Comparison of ENCODE assay signal across 8 cellular contexts in genomic region chr6:113858605-113859348, GRCh38. TPM values are rescaled to one million over a fixed set of nuclear protein-coding genes. Genes with fewer than 3 reads are reported as not detected.
A peak's percentile ranks its signal among the peaks of the same experiment; 100 is the strongest.
DNase-seq lines count a peak whose midpoint lies in the region; ATAC-seq and TF ChIP-seq lines count a peak whose summit lies in the region.

No MANE protein-coding gene starts in this region.

- in situ Hi-C loops in G401 (cut with HindIII; ENCODE audit: low sequenced_read_pairs): no loop called here

- intact Hi-C loops in activated naive CD4-positive, alpha-beta T cell treated with anti-CD3 and anti-CD28 coated beads for 36 hours (cut with micrococcal nuclease): loop anchor here (1.0 to 10.0 kb wide), 6 partner anchors 169 to 1678 kb away; no protein-coding TSS in a partner anchor

- peak; percentile 90 for ATAC-seq in gastroesophageal sphincter

- no peak for TF ChIP-seq EP300 in gastroesophageal sphincter (IDR thresholded peaks at IDR 0.05)
- no peak for TF ChIP-seq EP300 in suprapubic skin (IDR thresholded peaks at IDR 0.05)

- H3K27me3 ChIP-seq in SJCRH30 (no peaks in the 10 kb centered on the region), gastroesophageal sphincter (no peaks in the 10 kb centered on the region), suprapubic skin (no peaks in the 10 kb centered on the region)

- no peak overlapping the region for H3K27ac Mint-ChIP-seq in activated naive CD4-positive, alpha-beta T cell treated with anti-CD3 and anti-CD28 coated beads for 36 hours

- H3K27ac ChIP-seq in SJCRH30 (peak overlapping the region; percentile 99), gastroesophageal sphincter (peak overlapping the region; percentile 84 to 95 (median 92)), suprapubic skin (peak overlapping the region; percentile 92)

- H3K4me3 ChIP-seq in SJCRH30: peak overlapping the region; percentile 98
- peak overlapping the region; percentile 59 to 71 for H3K4me3 ChIP-seq in gastroesophageal sphincter
- H3K4me3 ChIP-seq in suprapubic skin: peak overlapping the region; percentile 75

- H3K4me1 Mint-ChIP-seq in activated naive CD4-positive, alpha-beta T cell treated with anti-CD3 and anti-CD28 coated beads for 36 hours (ENCODE audit: low read depth): peaks cover 24% of the 10 kb centered on the region

- peaks cover 2% of the 10 kb centered on the region for H3K36me3 Mint-ChIP-seq in activated naive CD4-positive, alpha-beta T cell treated with anti-CD3 and anti-CD28 coated beads for 36 hours (ENCODE audit: low read depth)

- peaks cover 36% of the 10 kb centered on the region for H3K27me3 Mint-ChIP-seq in activated naive CD4-positive, alpha-beta T cell treated with anti-CD3 and anti-CD28 coated beads for 36 hours (ENCODE audit: low read depth)

- CTCF ChIA-PET in activated naive CD4-positive, alpha-beta T cell treated with anti-CD3 and anti-CD28 coated beads for 36 hours (lab: Charles Lee): interaction anchor here (0.6 to 1.4 kb wide), 16 partner anchors 9 to 1680 kb away, joined by 3 to 7 read pairs (median 3); no protein-coding TSS in a partner anchor

- 0% methylated on average over 1 to 6 of the region's 59 CpGs for WGBS in gastroesophageal sphincter (ENCODE audit: low coverage in 1 of 2), 2 donors
- under 1% methylated on average over 32 of the region's 59 CpGs for WGBS in suprapubic skin

- peaks cover 22% of the 10 kb centered on the region for H3K36me3 ChIP-seq in SJCRH30
- H3K36me3 ChIP-seq in gastroesophageal sphincter: no peaks in the 10 kb centered on the region
- H3K36me3 ChIP-seq in suprapubic skin: no peaks in the 10 kb centered on the region

- H3K4me3 Mint-ChIP-seq in activated naive CD4-positive, alpha-beta T cell treated with anti-CD3 and anti-CD28 coated beads for 36 hours: peak overlapping the region; percentile 34

- H3K4me1 ChIP-seq in SJCRH30 (no peaks in the 10 kb centered on the region; the same call in 1 of the 2 replicates), gastroesophageal sphincter (peaks cover 0 to 43% (median 0%) of the 10 kb centered on the region in 3 donors), suprapubic skin (peaks cover 43% of the 10 kb centered on the region)

- H3K9me3 Mint-ChIP-seq in activated naive CD4-positive, alpha-beta T cell treated with anti-CD3 and anti-CD28 coated beads for 36 hours: no peaks in the 10 kb centered on the region

- TF ChIP-seq POLR2A in gastroesophageal sphincter (IDR thresholded peaks at IDR 0.05) (peak; percentile 63 to 72), suprapubic skin (IDR thresholded peaks at IDR 0.05) (peak; percentile 22 to 54)

- DNase-seq in G401 (ENCODE audit: low spot score): peak; percentile 89
- peak; percentile 77 for DNase-seq in H4 (ENCODE audit: low spot score)
- DNase-seq in LoVo (ENCODE audit: low spot score): peak; percentile 82
- peak; percentile 85 to 91 for DNase-seq in SJCRH30
- peak; percentile 83 for DNase-seq in activated naive CD4-positive, alpha-beta T cell treated with anti-CD3 and anti-CD28 coated beads for 36 hours
- peak; percentile 16 to 92 (median 78) for DNase-seq in nucleus accumbens (lab: John Stamatoyannopoulos, UW)
- DNase-seq in suprapubic skin (ENCODE audit: low spot score in 2 of 2): peak; percentile 85 to 87

- TF ChIP-seq CTCF in gastroesophageal sphincter (IDR thresholded peaks at IDR 0.05) (peak; percentile 95 to 99 (median 98)), suprapubic skin (IDR thresholded peaks at IDR 0.05) (peak; percentile 98)

- H3K9me3 ChIP-seq in SJCRH30 (replicated peaks) (no peaks in the 10 kb centered on the region), gastroesophageal sphincter (no peaks in the 10 kb centered on the region), suprapubic skin (no peaks in the 10 kb centered on the region)

RNA-seq across cellular contexts. Expression of gene MARCKS, which starts 1.6 kb away (rescaled TPM):
- total RNA-seq in G401 (2014; rRNA removed; shearing (Covaris generic)): not detected in 2 replicates
- 46.5 and 52.2 TPM in 2 replicates for total RNA-seq in H4 (2014; rRNA removed; shearing (Covaris generic))
- total RNA-seq in SJCRH30 (2014; rRNA removed; shearing (Covaris generic)): 152 and 167 TPM in 2 replicates
- under 1 TPM; 0.14 to 0.17 TPM for total RNA-seq in activated naive CD4-positive, alpha-beta T cell treated with anti-CD3 and anti-CD28 coated beads for 36 hours
- 10 to 100 TPM; 17.7 to 36.4 (median 25.5) TPM for total RNA-seq in gastroesophageal sphincter
- 10 to 100 TPM; 49.3 to 57.1 (median 54.6) TPM for total RNA-seq in suprapubic skin

Comparison
In these comparisons a context has a peak if more than half of its experiments do, and no peak if none do; other contexts are left out.
1. Peak in every context shown above with its lines: DNase-seq, ATAC-seq, H3K4me3 ChIP-seq and H3K27ac ChIP-seq.
2. RNA of gene MARCKS, which starts 1.6 kb away (total RNA-seq): 152 to 167 TPM in SJCRH30, 49.3 to 57.1 TPM in suprapubic skin, 46.5 to 52.2 TPM in H4 and 17.7 to 36.4 TPM in gastroesophageal sphincter; 0.14 to 0.17 TPM in activated naive CD4-positive, alpha-beta T cell treated with anti-CD3 and anti-CD28 coated beads for 36 hours and not detected in G401; every median in the first group is over 10 times any median in the second.